18 cellular contexts compared by ENCODE assay signal in genomic region chr7:49927581-49927980, GRCh38.
DNase-seq lines count a peak whose midpoint lies in the region; TF ChIP-seq lines count a peak whose summit lies in the region.
"Had no signal": no experiment of that assay in that cellular context is flagged by ENCODE, and none has a peak within 500 bp of the region (broad histone marks: within the 10 kb centered on the region; RNA-seq: fewer than 3 reads in every experiment).

No MANE protein-coding gene starts in this region.

- in situ Hi-C loops in G401 (cut with HindIII; ENCODE audit: low sequenced_read_pairs) = no loop called here

- H3K27ac ChIP-seq in hepatocyte = no peak overlapping the region
- H3K27ac ChIP-seq: BLaER1, C4-2B, GM23248 had no signal

- H3K4me2 ChIP-seq in hepatocyte = no peak overlapping the region

- H2AFZ ChIP-seq in hepatocyte = no peak overlapping the region
- H2AFZ ChIP-seq: GM23248 had no signal

- TF ChIP-seq CTCF in epithelial cell of esophagus (IDR thresholded peaks at IDR 0.05; ENCODE audit: insufficient read depth, low read depth, low read length, missing control alignments) (no peak), hepatocyte (IDR thresholded peaks at IDR 0.05; ENCODE audit: poor library complexity) (no peak)

- H3K4me3 ChIP-seq in epithelial cell of esophagus (ENCODE audit: low read length) (no peak overlapping the region), hepatocyte (no peak overlapping the region)
- H3K4me3 ChIP-seq: BLaER1, GM23248 had no signal

- no peaks in the 10 kb centered on the region for H3K27me3 ChIP-seq in hepatocyte
- H3K27me3 ChIP-seq: BLaER1 had no signal

- no peaks in the 10 kb centered on the region for H3K9me3 ChIP-seq in hepatocyte (ENCODE audit: low read depth)
- H3K9me3 ChIP-seq: Caco-2 had no signal

- H3K9me2 ChIP-seq in hepatocyte (replicated peaks; ENCODE audit: insufficient read depth) = no peaks in the 10 kb centered on the region

- H3K36me3 ChIP-seq in hepatocyte (replicated peaks; ENCODE audit: insufficient read depth, low read depth) = no peaks in the 10 kb centered on the region
- H3K36me3 ChIP-seq: BLaER1 had no signal

- H3K4me1 ChIP-seq in hepatocyte (ENCODE audit: insufficient read depth) = no peaks in the 10 kb centered on the region
- H3K4me1 ChIP-seq: Caco-2 had no signal

- peak; percentile 59 for DNase-seq in DMS 273 (lab: John Stamatoyannopoulos, UW; ENCODE audit: unreplicated experiment)
- peak; percentile 97 for DNase-seq in G401 (ENCODE audit: low spot score)
- peak; percentile 96 for DNase-seq in cerebellar cortex (ENCODE audit: low spot score)
- DNase-seq in epithelial cell of esophagus (ENCODE audit: low read depth) = peak; percentile 3
- DNase-seq in posterior vena cava (ENCODE audit: low spot score) = no peak
- no peak for DNase-seq in hepatocyte (ENCODE audit: low spot score)
- DNase-seq in hypothalamus (lab: John Stamatoyannopoulos, UW) = no peak
- DNase-seq in activated CD4-positive, alpha-beta T cell treated with anti-CD3 and anti-CD28 coated beads, Interleukin-2, amount 50 U/mL, for 48 hours = no peak
- DNase-seq: Caco-2; CD4-positive, CD25-positive, alpha-beta regulatory T cell; CD8-positive, alpha-beta T cell; DMS53; DMS79 treated with DMSO at 0.1 percent for 48 hours; GM23248; H7; HCEC 1CT had no signal

- H3K79me2 ChIP-seq in hepatocyte = no peaks in the 10 kb centered on the region

- WGBS in hepatocyte (ENCODE audit: low lambda C conversion rate, missing lambda C conversion rate) = 85% methylated on average over 4 of the region's 4 CpGs

- no peaks in the 10 kb centered on the region for H4K20me1 ChIP-seq in hepatocyte (ENCODE audit: insufficient read depth, poor library complexity, severe bottlenecking)
- H4K20me1 ChIP-seq: BLaER1 had no signal

- intact Hi-C loops in posterior vena cava (cut with DNase I) = no loop called here

Comparison
In these comparisons a context has a peak if more than half of its experiments do, and no peak if none do; other contexts are left out.
1. DNase-seq: peak in DMS 273 (single experiment), G401 (single experiment), cerebellar cortex (single experiment) and epithelial cell of esophagus (single experiment); none in posterior vena cava (single experiment), hepatocyte (single experiment), hypothalamus (0 of 51) and activated CD4-positive, alpha-beta T cell treated with anti-CD3 and anti-CD28 coated beads, Interleukin-2, amount 50 U/mL, for 48 hours (0 of 2).